ENCODE assay signal across 8 cellular contexts in the genomic region with DNA sequence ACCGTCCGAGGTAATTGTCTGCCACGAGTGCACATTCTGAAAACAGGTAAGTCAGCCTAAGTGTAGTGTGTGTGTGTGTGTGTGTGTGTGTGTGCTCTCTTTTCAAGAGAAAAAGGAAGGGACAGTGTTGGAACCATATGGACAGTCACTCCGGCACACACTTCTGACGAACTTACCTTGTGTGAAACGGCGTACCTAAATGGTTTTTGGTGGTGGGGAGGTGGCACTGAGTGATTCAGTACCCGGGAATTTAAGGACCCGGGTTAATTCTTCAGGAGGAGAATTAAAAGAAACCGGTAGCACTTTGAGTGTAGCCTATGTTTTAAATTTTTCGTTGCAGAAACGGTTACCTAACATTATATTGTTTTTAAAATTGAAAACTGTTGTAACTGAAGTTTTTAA. TPM values are rescaled to one million over a fixed set of nuclear protein-coding genes. Genes with fewer than 3 reads are reported as not detected.
DNase-seq lines count a peak whose midpoint lies in the region; ATAC-seq lines count a peak whose summit lies in the region.

No MANE protein-coding gene starts in this region.

- H3K4me1 ChIP-seq in iPS DF 6.9 (ENCODE audit: control insufficient read depth, insufficient read depth, low read length) = no peaks in the 10 kb centered on the region

- CTCF ChIA-PET in activated CD8-positive, alpha-beta T cell treated with anti-CD3 and anti-CD28 coated beads, Interleukin-2, amount 10 ng/mL, durations not matched to agents 7 days and 5 days (lab: Charles Lee) = interaction anchor here (0.8 to 2.7 kb wide), 15 partner anchors 10 to 611 kb away, joined by 3 to 41 read pairs (median 8); no protein-coding TSS in a partner anchor

- H3K36me3 Mint-ChIP-seq in T-helper 1 cell treated with Interleukin-12 subunit alpha and Interleukin-12 subunit beta and Interleukin-4 antibody, amounts not matched to agents 30 μg/mL and 1 μg/mL, for 36 hours (ENCODE audit: low read depth) = peaks cover 26% of the 10 kb centered on the region
- peaks cover 25% of the 10 kb centered on the region for H3K36me3 Mint-ChIP-seq in activated CD8-positive, alpha-beta T cell treated with anti-CD3 and anti-CD28 coated beads, Interleukin-2, amount 10 ng/mL, durations not matched to agents 7 days and 5 days (ENCODE audit: low read depth)
- peaks cover 20 to 21% of the 10 kb centered on the region in 2 donors for H3K36me3 Mint-ChIP-seq in stimulated activated naive B cell treated with anti-CD40 and anti-IgM and Interleukin-4, amounts not matched to agents 10 μg/mL and 1 μg/mL and 100 μg/mL, for 72 hours

- peaks cover 35% of the 10 kb centered on the region for H3K4me1 Mint-ChIP-seq in T-helper 1 cell treated with Interleukin-12 subunit alpha and Interleukin-12 subunit beta and Interleukin-4 antibody, amounts not matched to agents 30 μg/mL and 1 μg/mL, for 36 hours (ENCODE audit: low read depth)
- H3K4me1 Mint-ChIP-seq in activated CD8-positive, alpha-beta T cell treated with anti-CD3 and anti-CD28 coated beads, Interleukin-2, amount 10 ng/mL, durations not matched to agents 7 days and 5 days (ENCODE audit: low read depth) = peaks cover 31% of the 10 kb centered on the region
- peaks cover 5 to 19% of the 10 kb centered on the region in 2 donors for H3K4me1 Mint-ChIP-seq in stimulated activated naive B cell treated with anti-CD40 and anti-IgM and Interleukin-4, amounts not matched to agents 10 μg/mL and 1 μg/mL and 100 μg/mL, for 72 hours

- no peaks in the 10 kb centered on the region for H3K27me3 Mint-ChIP-seq in T-helper 1 cell treated with Interleukin-12 subunit alpha and Interleukin-12 subunit beta and Interleukin-4 antibody, amounts not matched to agents 30 μg/mL and 1 μg/mL, for 36 hours (ENCODE audit: low read depth)
- no peaks in the 10 kb centered on the region for H3K27me3 Mint-ChIP-seq in activated CD8-positive, alpha-beta T cell treated with anti-CD3 and anti-CD28 coated beads, Interleukin-2, amount 10 ng/mL, durations not matched to agents 7 days and 5 days (ENCODE audit: low read depth)
- no peaks in the 10 kb centered on the region for H3K27me3 Mint-ChIP-seq in stimulated activated naive B cell treated with anti-CD40 and anti-IgM and Interleukin-4, amounts not matched to agents 10 μg/mL and 1 μg/mL and 100 μg/mL, for 72 hours

- peak overlapping the region; percentile 96 for H3K27ac Mint-ChIP-seq in T-helper 1 cell treated with Interleukin-12 subunit alpha and Interleukin-12 subunit beta and Interleukin-4 antibody, amounts not matched to agents 30 μg/mL and 1 μg/mL, for 36 hours
- peak overlapping the region; percentile 94 for H3K27ac Mint-ChIP-seq in activated CD8-positive, alpha-beta T cell treated with anti-CD3 and anti-CD28 coated beads, Interleukin-2, amount 10 ng/mL, durations not matched to agents 7 days and 5 days
- peak overlapping the region; percentile 99 for H3K27ac Mint-ChIP-seq in stimulated activated naive B cell treated with anti-CD40 and anti-IgM and Interleukin-4, amounts not matched to agents 10 μg/mL and 1 μg/mL and 100 μg/mL, for 72 hours

- no peak overlapping the region for H3K27ac ChIP-seq in iPS DF 6.9 (ENCODE audit: low read length)

- DNase-seq in T-helper 1 cell = no peak
- no peak for DNase-seq in activated CD8-positive, alpha-beta T cell treated with anti-CD3 and anti-CD28 coated beads, Interleukin-2, amount 10 ng/mL, durations not matched to agents 7 days and 5 days
- no peak for DNase-seq in iPS DF 6.9 (ENCODE audit: low read depth, low spot score)
- DNase-seq in stimulated activated naive B cell treated with anti-CD40 and anti-IgM and Interleukin-4, amounts not matched to agents 10 μg/mL and 1 μg/mL and 100 μg/mL, for 72 hours = no peak
- DNase-seq in GDM1 (lab: John Stamatoyannopoulos, UW) = no peak
- no peak for DNase-seq in GM19240 (ENCODE audit: insufficient read length, low spot score)

- WGBS in iPS DF 6.9 (ENCODE audit: insufficient coverage, insufficient read length) = no CpG with 5 or more reads among the region's 12 CpGs

- peak overlapping the region; percentile 99 for H3K4me3 Mint-ChIP-seq in T-helper 1 cell treated with Interleukin-12 subunit alpha and Interleukin-12 subunit beta and Interleukin-4 antibody, amounts not matched to agents 30 μg/mL and 1 μg/mL, for 36 hours
- H3K4me3 Mint-ChIP-seq in activated CD8-positive, alpha-beta T cell treated with anti-CD3 and anti-CD28 coated beads, Interleukin-2, amount 10 ng/mL, durations not matched to agents 7 days and 5 days = peak overlapping the region; percentile 97
- peak overlapping the region; percentile 95 to 98 for H3K4me3 Mint-ChIP-seq in stimulated activated naive B cell treated with anti-CD40 and anti-IgM and Interleukin-4, amounts not matched to agents 10 μg/mL and 1 μg/mL and 100 μg/mL, for 72 hours

- H3K27me3 ChIP-seq in iPS DF 6.9 (ENCODE audit: control insufficient read depth, insufficient read depth, low read length) = no peaks in the 10 kb centered on the region

- peak overlapping the region; percentile 93; the same call in 1 of the 2 replicates for H3K4me3 ChIP-seq in iPS DF 6.9 (ENCODE audit: low read length)

- peak; percentile 14 for ATAC-seq in activated CD8-positive, alpha-beta T cell treated with anti-CD3 and anti-CD28 coated beads, Interleukin-2, amount 10 ng/mL, durations not matched to agents 7 days and 5 days
- peak; percentile 19 to 21 for ATAC-seq in stimulated activated naive B cell treated with anti-CD40 and anti-IgM and Interleukin-4, amounts not matched to agents 10 μg/mL and 1 μg/mL and 100 μg/mL, for 72 hours (replicated peaks)
- no peak for ATAC-seq in GM19467 (IDR thresholded peaks at IDR 0.05; ENCODE audit: unreplicated experiment)

- H3K9me3 Mint-ChIP-seq in T-helper 1 cell treated with Interleukin-12 subunit alpha and Interleukin-12 subunit beta and Interleukin-4 antibody, amounts not matched to agents 30 μg/mL and 1 μg/mL, for 36 hours = no peaks in the 10 kb centered on the region
- H3K9me3 Mint-ChIP-seq in activated CD8-positive, alpha-beta T cell treated with anti-CD3 and anti-CD28 coated beads, Interleukin-2, amount 10 ng/mL, durations not matched to agents 7 days and 5 days (ENCODE audit: insufficient read depth) = no peaks in the 10 kb centered on the region
- no peaks in the 10 kb centered on the region for H3K9me3 Mint-ChIP-seq in stimulated activated naive B cell treated with anti-CD40 and anti-IgM and Interleukin-4, amounts not matched to agents 10 μg/mL and 1 μg/mL and 100 μg/mL, for 72 hours

- H3K9me3 ChIP-seq in iPS DF 6.9 (ENCODE audit: control insufficient read depth, insufficient read depth, low read length) = no peaks in the 10 kb centered on the region

- POLR2A ChIA-PET in activated CD8-positive, alpha-beta T cell treated with anti-CD3 and anti-CD28 coated beads, Interleukin-2, amount 10 ng/mL, durations not matched to agents 7 days and 5 days (lab: Charles Lee) = interaction anchor here (1.0 to 1.6 kb wide), 3 partner anchors 14 to 31 kb away, joined by 3 to 7 read pairs (median 4); no protein-coding TSS in a partner anchor

- H3K36me3 ChIP-seq in iPS DF 6.9 (ENCODE audit: control insufficient read depth, insufficient read depth, low read length) = no peaks in the 10 kb centered on the region; the same call in 1 of the 2 replicates

RNA-seq across cellular contexts. Expression of a gene that starts 0.3 kb away (rescaled TPM):
- 10 to 100 TPM; 12.1 to 12.8 TPM for total RNA-seq in activated CD8-positive, alpha-beta T cell treated with anti-CD3 and anti-CD28 coated beads, Interleukin-2, amount 10 ng/mL, durations not matched to agents 7 days and 5 days

RNA-seq across cellular contexts. Expression of a gene that starts 0.9 kb away (rescaled TPM):
- 100 to 1,000 TPM; 131 to 143 TPM for total RNA-seq in activated CD8-positive, alpha-beta T cell treated with anti-CD3 and anti-CD28 coated beads, Interleukin-2, amount 10 ng/mL, durations not matched to agents 7 days and 5 days
